In genomic region chr11:22275600-22275999, GRCh38 we compare ENCODE assay signal across 16 cellular contexts.
DNase-seq lines count a peak whose midpoint lies in the region; ATAC-seq and TF ChIP-seq lines count a peak whose summit lies in the region.
"Had no signal": no experiment of that assay in that cellular context is flagged by ENCODE, and none has a peak within 500 bp of the region (broad histone marks: within the 10 kb centered on the region; RNA-seq: fewer than 3 reads in every experiment).

No MANE protein-coding gene starts in this region.

- H3K36me3 Mint-ChIP-seq in endothelial cell (ENCODE audit: low read depth, unreplicated experiment), result no peaks in the 10 kb centered on the region
- H3K36me3 Mint-ChIP-seq: CD4-positive, CD25-positive, alpha-beta regulatory T cell had no signal

- no peaks in the 10 kb centered on the region for H3K4me1 ChIP-seq in foreskin keratinocyte
- H3K4me1 ChIP-seq in prostate gland (replicated peaks), result no peaks in the 10 kb centered on the region

- H3K4me3 Mint-ChIP-seq in endothelial cell (ENCODE audit: unreplicated experiment), result no peak overlapping the region
- H3K4me3 Mint-ChIP-seq: CD4-positive, CD25-positive, alpha-beta regulatory T cell; H9 had no signal

- no peak overlapping the region for H3K27ac ChIP-seq in foreskin keratinocyte
- H3K27ac ChIP-seq in prostate gland, result no peak overlapping the region
- H3K27ac ChIP-seq: BLaER1 had no signal

- H3K9me3 Mint-ChIP-seq in endothelial cell (ENCODE audit: unreplicated experiment), result no peaks in the 10 kb centered on the region
- H3K9me3 Mint-ChIP-seq: H9 had no signal

- intact Hi-C loops in prostate gland (cut with DNase I), result no loop called here

- no peaks in the 10 kb centered on the region for H3K36me3 ChIP-seq in prostate gland
- H3K36me3 ChIP-seq: BLaER1 had no signal

- TF ChIP-seq POLR2A in prostate gland (IDR thresholded peaks at IDR 0.05), result no peak

- H3K4me1 Mint-ChIP-seq in endothelial cell (ENCODE audit: unreplicated experiment), result peaks cover 24% of the 10 kb centered on the region
- H3K4me1 Mint-ChIP-seq: CD4-positive, CD25-positive, alpha-beta regulatory T cell; H9 had no signal

- TF ChIP-seq CTCF in endothelial cell (IDR thresholded peaks at IDR 0.05; ENCODE audit: unreplicated experiment) (no peak), foreskin keratinocyte (conservative IDR thresholded peaks at IDR 0.05) (no peak), prostate gland (IDR thresholded peaks at IDR 0.05) (no peak)

- H3K27ac Mint-ChIP-seq in endothelial cell (ENCODE audit: unreplicated experiment), result peak overlapping the region; percentile 90
- H3K27ac Mint-ChIP-seq: CD4-positive, CD25-positive, alpha-beta regulatory T cell; H9 had no signal

- DNase-seq in NOMO-1 treated with DMSO at 0.1 percent for 48 hours (lab: John Stamatoyannopoulos, UW; ENCODE audit: unreplicated experiment) (peak; percentile 40), NOMO-1 treated with dmso at 0.1 percent for 144 hours (lab: John Stamatoyannopoulos, UW; ENCODE audit: unreplicated experiment) (no peak), SKM-1 (lab: John Stamatoyannopoulos, UW; ENCODE audit: unreplicated experiment) (peak; percentile 24), endothelial cell (ENCODE audit: low spot score) (no peak), foreskin keratinocyte (no peak), prostate gland (ENCODE audit: low spot score) (no peak)
- DNase-seq: 8988T; AML-193; Calu3; CD4-positive, CD25-positive, alpha-beta regulatory T cell; DMS 273 treated with DMSO at 0.1 percent for 48 hours; GOT3; H9 had no signal

- no peak for ATAC-seq in HG02840 (IDR thresholded peaks at IDR 0.05; ENCODE audit: low FRiP score, unreplicated experiment)
- ATAC-seq in foreskin keratinocyte, result no peak
- ATAC-seq: HepG2 had no signal

- H3K27me3 ChIP-seq in foreskin keratinocyte (no peaks in the 10 kb centered on the region), prostate gland (replicated peaks; ENCODE audit: insufficient read depth) (no peaks in the 10 kb centered on the region)
- H3K27me3 ChIP-seq: BLaER1 had no signal

- H3K27me3 Mint-ChIP-seq in endothelial cell (ENCODE audit: unreplicated experiment), result peaks cover 1% of the 10 kb centered on the region
- H3K27me3 Mint-ChIP-seq: CD4-positive, CD25-positive, alpha-beta regulatory T cell had no signal

- H3K9me3 ChIP-seq in prostate gland, result no peaks in the 10 kb centered on the region
- H3K9me3 ChIP-seq: BLaER1 had no signal

- no peak overlapping the region for H3K4me3 ChIP-seq in prostate gland
- H3K4me3 ChIP-seq: BLaER1 had no signal

Comparison
In these comparisons a context has a peak if more than half of its experiments do, and no peak if none do; other contexts are left out.
1. DNase-seq: peak in NOMO-1 treated with DMSO at 0.1 percent for 48 hours (single experiment) and SKM-1 (single experiment); none in NOMO-1 treated with dmso at 0.1 percent for 144 hours (single experiment), endothelial cell (single experiment), foreskin keratinocyte (0 of 2) and prostate gland (single experiment).